Comparison of ENCODE assay signal across 1 cellular context in the genomic region with DNA sequence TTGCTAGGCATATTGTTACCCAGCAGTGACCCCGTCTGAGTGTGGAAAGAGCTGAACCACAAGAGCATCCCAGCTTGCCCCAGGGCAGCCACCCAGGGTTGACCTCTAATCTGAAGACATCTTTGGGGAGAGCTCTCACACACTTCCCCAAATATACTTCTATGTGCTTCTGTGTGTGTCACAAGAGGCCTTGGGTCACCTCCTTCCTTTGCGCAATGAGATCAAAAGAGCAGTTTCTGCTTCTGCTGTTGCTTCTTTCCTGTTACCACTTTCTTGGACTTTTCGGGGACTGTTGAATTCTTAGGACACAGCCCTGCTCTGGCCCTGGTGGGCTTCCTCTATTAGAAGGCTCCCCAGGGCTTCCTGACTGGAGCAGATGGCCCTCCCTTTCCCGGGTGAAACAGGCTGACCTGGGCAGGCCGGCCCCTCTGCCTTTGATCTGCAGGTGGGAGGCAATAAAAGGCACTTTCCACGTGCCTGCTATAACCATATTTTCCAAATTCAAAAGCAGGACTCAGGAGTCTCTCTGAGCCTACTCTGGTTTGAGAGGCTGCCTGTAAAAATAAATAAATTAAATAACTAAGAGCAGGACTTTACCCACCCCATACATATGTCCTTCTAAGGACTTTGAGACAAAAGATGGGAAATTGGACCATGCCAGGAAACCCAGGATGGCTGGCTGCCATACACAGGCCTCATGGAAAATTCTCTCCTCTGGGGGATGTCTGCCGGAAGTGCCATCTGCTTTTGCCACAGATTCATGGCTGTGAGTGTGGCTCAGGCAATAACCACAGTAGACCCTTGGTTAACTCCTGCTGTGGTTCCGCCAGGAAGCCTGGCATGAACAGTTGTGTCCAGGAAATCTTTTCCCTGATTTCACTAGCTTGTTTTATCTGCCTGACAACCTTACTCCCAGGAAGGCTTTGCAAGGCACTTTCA.
A peak's percentile ranks its signal among the peaks of the same experiment; 100 is the strongest.
TF ChIP-seq lines count a peak whose summit lies in the region.

No MANE protein-coding gene starts in this region.

TF ChIP-seq in GM12878, 131 proteins besides CTCF, POLR2A, EP300 and RAD21:
- TF ChIP-seq SPI1 (IDR thresholded peaks at IDR 0.05; ENCODE audit: borderline replicate concordance, insufficient read depth, low read depth, low read length) (peak; percentile 64; the same call in 1 of the 2 replicates), NR2F1 (conservative IDR thresholded peaks at IDR 0.05) (0 out of 2 replicates have a peak, but pooled peaks have one; percentile 25), TCF3 (IDR thresholded peaks at IDR 0.05; ENCODE audit: borderline replicate concordance, insufficient read depth, low read depth, low read length) (no peak), RUNX3 (IDR thresholded peaks at IDR 0.05; ENCODE audit: low read length) (peak; percentile 10; the same call in 1 of the 2 replicates)
TF ChIP-seq in GM12878: peak in this region for 3.
